In the genomic region with DNA sequence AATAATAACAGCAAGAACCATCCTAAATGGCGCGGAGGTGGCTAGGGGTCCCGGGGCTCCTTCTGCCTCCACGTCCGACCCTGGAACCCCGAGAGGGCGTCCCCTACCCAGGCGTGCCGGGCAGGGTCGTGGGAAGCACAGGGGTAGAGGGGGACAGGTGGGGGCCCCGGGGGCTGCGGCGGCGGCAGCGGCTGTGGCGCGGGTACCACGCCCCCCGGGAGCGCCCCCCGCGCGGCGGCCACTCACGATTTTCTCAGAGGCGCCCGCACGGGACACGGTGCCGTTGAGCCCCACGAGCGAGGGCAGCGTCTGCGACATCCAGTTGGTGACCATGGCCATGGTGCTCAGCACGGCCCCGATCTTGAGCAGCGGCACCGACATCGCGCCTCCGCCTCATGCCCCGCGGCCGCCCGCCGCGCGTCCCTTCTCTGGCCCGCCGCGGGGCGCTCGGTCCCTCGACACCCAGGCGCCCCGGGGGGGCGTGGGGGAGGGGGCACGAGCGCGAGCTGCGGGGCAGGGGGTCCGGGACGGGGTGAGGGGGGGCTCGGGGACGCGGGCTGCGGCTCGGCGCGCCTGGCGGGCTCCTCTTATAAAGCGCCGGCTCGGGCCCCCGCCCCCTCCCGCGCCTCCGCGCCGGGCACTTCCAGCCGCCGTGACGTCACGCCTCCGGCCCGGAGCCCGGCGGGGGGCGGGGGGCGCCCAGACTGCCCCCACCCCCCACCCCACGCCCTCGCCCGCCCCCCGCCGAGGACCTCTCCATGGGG, we compare ENCODE assay signal across 8 cellular contexts. TPM values are rescaled to one million over a fixed set of nuclear protein-coding genes. Genes with fewer than 3 reads are reported as not detected.
A peak's percentile ranks its signal among the peaks of the same experiment; 100 is the strongest.
DNase-seq lines count a peak whose midpoint lies in the region; ATAC-seq, FAIRE-seq and TF ChIP-seq lines count a peak whose summit lies in the region.

No MANE protein-coding gene starts in this region.

- H2AFZ ChIP-seq in mammary epithelial cell (ENCODE audit: low read depth, low read length), result peak overlapping the region; percentile 62

- H3K36me3 ChIP-seq in mammary epithelial cell (ENCODE audit: insufficient read depth, low read length) (no peaks in the 10 kb centered on the region), mesendoderm (ENCODE audit: control insufficient read depth, insufficient read depth, low read length) (no peaks in the 10 kb centered on the region)

- no peak overlapping the region for H2BK120ac ChIP-seq in mesendoderm (ENCODE audit: low read depth, low read length)

- H3K18ac ChIP-seq in mesendoderm (ENCODE audit: low read length), result peak overlapping the region; percentile 91

- H3K4ac ChIP-seq in mesendoderm (ENCODE audit: low read depth, low read length), result peak overlapping the region; percentile 84

- in situ Hi-C loops in mammary epithelial cell (cut with MboI; ENCODE audit: low sequenced_read_pairs in 2 of 2), result no loop called here

- intact Hi-C loops in mammary epithelial cell (cut with micrococcal nuclease), result loop anchor here (5.0 to 10.0 kb wide), 3 partner anchors 289 to 776 kb away; a partner anchor contains a TSS

- H4K20me1 ChIP-seq in mammary epithelial cell (ENCODE audit: insufficient read depth, low read length), result no peaks in the 10 kb centered on the region

- peaks cover 10% of the 10 kb centered on the region; the same call in 1 of the 3 replicates for H3K4me1 ChIP-seq in A549
- H3K4me1 ChIP-seq in mammary epithelial cell (ENCODE audit: insufficient read depth, low read length), result peaks cover 6% of the 10 kb centered on the region
- H3K4me1 ChIP-seq in mesendoderm (ENCODE audit: control insufficient read depth, low read depth, low read length), result peaks cover 5% of the 10 kb centered on the region

- CTCF ChIA-PET in A549 (lab: Yijun Ruan, JAX), result interaction anchor here (0.9 to 1.1 kb wide), 3 partner anchors 11 to 72 kb away, joined by 3 to 4 read pairs (median 4); no protein-coding TSS in a partner anchor
- CTCF ChIA-PET in mammary epithelial cell (lab: Charles Lee; ENCODE audit: low non-redundant PET), result no interaction called here

- H4K8ac ChIP-seq in mesendoderm (ENCODE audit: low read depth, low read length), result no peak overlapping the region

- H2BK5ac ChIP-seq in mesendoderm (ENCODE audit: low read length), result no peak overlapping the region

- no peak for TF ChIP-seq RAD21 in A549 (conservative IDR thresholded peaks at IDR 0.05 in 1 of 2, IDR thresholded peaks at IDR 0.05 in 1 of 2)

- H3K9me3 ChIP-seq in A549, result no peaks in the 10 kb centered on the region
- H3K9me3 ChIP-seq in mammary epithelial cell (replicated peaks; ENCODE audit: insufficient read depth, low read length), result no peaks in the 10 kb centered on the region

- WGBS in A549 (ENCODE audit: missing lambda C conversion rate), result 7% methylated on average over 11 of the region's 95 CpGs
- 13% methylated on average over 6 of the region's 95 CpGs for WGBS in mammary epithelial cell (ENCODE audit: low coverage, missing lambda C conversion rate)
- no CpG with 5 or more reads among the region's 95 CpGs for WGBS in mesendoderm (ENCODE audit: extremely low coverage, insufficient coverage, low lambda C conversion rate)

- H3K27ac ChIP-seq in A549 (peak overlapping the region; percentile 89 to 95), mammary epithelial cell (ENCODE audit: insufficient read depth, low read depth, low read length) (no peak overlapping the region), mesendoderm (ENCODE audit: low read depth, low read length) (no peak overlapping the region)

- no peaks in the 10 kb centered on the region for H3K79me2 ChIP-seq in mammary epithelial cell (ENCODE audit: insufficient read depth, low read length)
- H3K79me2 ChIP-seq in mesendoderm (ENCODE audit: control insufficient read depth, insufficient read depth, low read length), result peaks cover 5% of the 10 kb centered on the region

- no peak for TF ChIP-seq EP300 in A549 (IDR thresholded peaks at IDR 0.05)

- ATAC-seq in A549 (peak; percentile 16 to 58; a peak in 5 of 6 replicates), GM18519 (IDR thresholded peaks at IDR 0.05; ENCODE audit: low FRiP score, unreplicated experiment) (no peak)

- no TSS peak for BruUV-seq in mammary epithelial cell (replicated peaks; lab: Mats Ljungman, UMichigan)

- H3K9ac ChIP-seq in mammary epithelial cell (ENCODE audit: insufficient read depth, low read length) (no peak overlapping the region), mesendoderm (ENCODE audit: low read length) (peak overlapping the region; percentile 69)

- no peak overlapping the region for H4K5ac ChIP-seq in mesendoderm (ENCODE audit: low read length)

- H3K4me2 ChIP-seq in A549 (peak overlapping the region; percentile 99), mammary epithelial cell (ENCODE audit: insufficient read depth, low read depth, low read length) (peak overlapping the region; percentile 78), mesendoderm (ENCODE audit: low read length) (peak overlapping the region; percentile 86)

- POLR2A ChIA-PET in A549 (lab: Yijun Ruan, JAX), result no interaction called here

- H3K4me3 ChIP-seq in A549 (peak overlapping the region; percentile 80), mammary epithelial cell (replicated peaks in 1 of 3; ENCODE audit: insufficient read depth in 1 of 3, low read depth in 2 of 3, low read length in 3 of 3) (peak overlapping the region in 1 of 3 experiments; percentile 46), mesendoderm (ENCODE audit: low read length) (peak overlapping the region; percentile 37)

- peak overlapping the region; percentile 88 for H3K56ac ChIP-seq in mesendoderm (ENCODE audit: low read length)

- no peak overlapping the region for H2AK5ac ChIP-seq in mesendoderm (ENCODE audit: low read length)

- peaks cover 7% of the 10 kb centered on the region for H3K79me1 ChIP-seq in mesendoderm (ENCODE audit: low read length)

- no peak for TF ChIP-seq POLR2A in A549 (IDR thresholded peaks at IDR 0.05; ENCODE audit: low read length)

- TF ChIP-seq CTCF in A549 (IDR thresholded peaks at IDR 0.05), result no peak
- no peak for TF ChIP-seq CTCF in GM20000 (IDR thresholded peaks at IDR 0.05; ENCODE audit: extremely low read depth, missing control alignments)
- no peak for TF ChIP-seq CTCF in mammary epithelial cell (conservative IDR thresholded peaks at IDR 0.05 in 1 of 2, IDR thresholded peaks at IDR 0.05 in 1 of 2; ENCODE audit: extremely low read depth in 1 of 2, insufficient read depth in 1 of 2, low read depth in 1 of 2, low read length in 2 of 2)

- FAIRE-seq in A549 (lab: Jason Lieb, UNC), result no peak

- H3K27me3 ChIP-seq in mammary epithelial cell (ENCODE audit: insufficient read depth, low read length), result peaks cover 8% of the 10 kb centered on the region
- H3K27me3 ChIP-seq in mesendoderm (ENCODE audit: insufficient read depth, low read length, poor library complexity), result no peaks in the 10 kb centered on the region

- DNase-seq in A549 (ENCODE audit: low read depth in 1 of 2, low spot score in 1 of 2) (peak in 1 of 2 experiments; percentile 29), GM20000 (ENCODE audit: low spot score) (peak; percentile 56), mammary epithelial cell (no peak), mesendoderm (no peak), KG1 (lab: John Stamatoyannopoulos, UW) (no peak), NCI-H2029 treated with DMSO at 0.1 percent for 48 hours (lab: John Stamatoyannopoulos, UW) (no peak), NCI-H128 (lab: John Stamatoyannopoulos, UW; ENCODE audit: unreplicated experiment) (no peak)

- no peak overlapping the region for H3K23ac ChIP-seq in mesendoderm (ENCODE audit: low read length)

- no peak overlapping the region for H2BK15ac ChIP-seq in mesendoderm (replicated peaks; ENCODE audit: low read depth)

- dilution Hi-C loops in mammary epithelial cell (cut with HindIII; ENCODE audit: low sequenced_read_pairs), result no loop called here

TF ChIP-seq in A549, 52 proteins besides CTCF, POLR2A, EP300 and RAD21 (continues in another document):
- TF ChIP-seq JUN (IDR thresholded peaks at IDR 0.05) (peak in 1 of 2 experiments; percentile 36; a peak in 1 of 5 replicates), GATA3 (IDR thresholded peaks at IDR 0.05; ENCODE audit: borderline replicate concordance) (no peak), HOXB13 (CRISPR knock-in tag; IDR thresholded peaks at IDR 0.05; ENCODE audit: low read depth) (no peak), ZNF302 (CRISPR knock-in tag; IDR thresholded peaks at IDR 0.05) (no peak)
- TF ChIP-seq, protein P1, sequence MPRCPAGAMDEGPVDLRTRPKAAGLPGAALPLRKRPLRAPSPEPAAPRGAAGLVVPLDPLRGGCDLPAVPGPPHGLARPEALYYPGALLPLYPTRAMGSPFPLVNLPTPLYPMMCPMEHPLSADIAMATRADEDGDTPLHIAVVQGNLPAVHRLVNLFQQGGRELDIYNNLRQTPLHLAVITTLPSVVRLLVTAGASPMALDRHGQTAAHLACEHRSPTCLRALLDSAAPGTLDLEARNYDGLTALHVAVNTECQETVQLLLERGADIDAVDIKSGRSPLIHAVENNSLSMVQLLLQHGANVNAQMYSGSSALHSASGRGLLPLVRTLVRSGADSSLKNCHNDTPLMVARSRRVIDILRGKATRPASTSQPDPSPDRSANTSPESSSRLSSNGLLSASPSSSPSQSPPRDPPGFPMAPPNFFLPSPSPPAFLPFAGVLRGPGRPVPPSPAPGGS (IDR thresholded peaks at IDR 0.05), result no peak

RNA-seq across cellular contexts. Expression of a gene that starts 22.9 kb away (rescaled TPM):
- polyA plus RNA-seq in A549 (2011; rRNA removed) (6.5 and 6.6 TPM in 2 replicates), A549 (2017; fragmentation: RNase III; extraction: RNeasy Plus Mini Kit Qiagen cat#74134 plus additional on column Dnase treatment) (6.6 to 8.0 TPM (median 7.7 TPM) in 3 replicates), mammary epithelial cell (0.91 TPM)
- 9.4 and 13.2 TPM in 2 replicates for polyA plus RNA-seq in A549 (2012; cell fraction: cytosol; rRNA removed)
- 9.2 and 9.8 TPM in 2 replicates for polyA plus RNA-seq in A549 (2012; cell fraction: nucleus; rRNA removed)
- 7.0 and 8.2 TPM in 2 replicates for polyA minus RNA-seq in A549 (2011; rRNA and poly(A)+ RNA removed)
- total RNA-seq in mammary epithelial cell, result 1 to 10 TPM; 2.0 to 6.8 TPM
- not detected for polyA minus RNA-seq in mammary epithelial cell
- 42.1 TPM for polyA plus RNA-seq in mesendoderm (2013, experiment 1 of 2)
- polyA plus RNA-seq in mesendoderm (2013, experiment 2 of 2), result 41.1 TPM

Comparison
In these comparisons a context has a peak if more than half of its experiments do, and no peak if none do; other contexts are left out.
1. H3K27ac ChIP-seq: peak in A549 (2 of 2); none in mammary epithelial cell (single experiment) and mesendoderm (single experiment).
2. Peak in every context shown above with its lines, with median percentiles within 50 percentile points of each other: H3K4me2 ChIP-seq.